Comparison of ENCODE assay signal across 15 cellular contexts in the genomic region with DNA sequence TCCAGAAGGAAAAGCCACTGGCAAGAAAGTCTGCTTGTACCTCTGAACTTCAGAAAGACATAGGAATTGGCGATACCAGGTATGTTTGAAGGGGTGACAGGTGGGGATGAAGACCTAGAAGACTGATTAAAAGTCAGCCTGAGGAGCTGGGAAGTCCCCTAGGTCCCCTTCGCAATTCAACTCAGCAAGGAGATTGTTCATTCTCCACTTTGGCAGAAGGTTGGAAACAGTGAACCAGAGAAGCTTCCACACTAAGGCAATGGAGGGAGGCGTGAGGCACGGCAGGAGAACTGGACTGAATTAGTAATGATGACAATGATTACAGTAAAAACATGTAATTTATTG.
A peak's percentile ranks its signal among the peaks of the same experiment; 100 is the strongest.
DNase-seq lines count a peak whose midpoint lies in the region; ATAC-seq lines count a peak whose summit lies in the region.
"Had no signal": no experiment of that assay in that cellular context is flagged by ENCODE, and none has a peak within 500 bp of the region (broad histone marks: within the 10 kb centered on the region; RNA-seq: fewer than 3 reads in every experiment).

No MANE protein-coding gene starts in this region.

- peaks cover 7% of the 10 kb centered on the region for H3K27me3 Mint-ChIP-seq in activated T-helper 1 cell treated with anti-CD3 and anti-CD28 coated beads, Interleukin-12 subunit alpha, Interleukin-12 subunit beta, Interleukin-2, Interleukin-4 antibody, amounts not matched to agents 30 ng/mL and 10 ng/mL and 1 ng/mL, durations not matched to agents 14 hours and 24 hours and 36 hours (ENCODE audit: insufficient read depth)
- H3K27me3 Mint-ChIP-seq: activated CD4-positive, alpha-beta T cell treated with anti-CD3 and anti-CD28 coated beads for 36 hours had no signal

- no peak for DNase-seq in activated CD4-positive, alpha-beta T cell treated with anti-CD3 and anti-CD28 coated beads for 1 hour
- no peak for DNase-seq in activated naive CD4-positive, alpha-beta T cell treated with anti-CD3 and anti-CD28 coated beads, Interleukin-2, amount 50 U/mL, for 16 hours
- DNase-seq in NCI-H526 treated with DMSO at 0.1 percent for 48 hours (lab: John Stamatoyannopoulos, UW) = no peak
- DNase-seq in activated T-helper 1 cell treated with anti-CD3 and anti-CD28 coated beads, Interleukin-12 subunit alpha, Interleukin-12 subunit beta, Interleukin-2, Interleukin-4 antibody, amounts not matched to agents 30 ng/mL and 10 ng/mL and 1 ng/mL, durations not matched to agents 14 hours and 24 hours and 36 hours (ENCODE audit: low spot score) = no peak
- DNase-seq: activated CD4-positive, alpha-beta T cell treated with anti-CD3 and anti-CD28 coated beads for 36 hours; DMS79; effector CD4-positive, alpha-beta T cell; foreskin keratinocyte; NCI-H2171; stimulated activated CD4-positive, alpha-beta T cell treated with anti-CD3 and anti-CD28 coated beads, Interleukin-2, amount 100 ng/mL, for 48 hours had no signal

- no peaks in the 10 kb centered on the region for H3K36me3 Mint-ChIP-seq in activated T-helper 1 cell treated with anti-CD3 and anti-CD28 coated beads, Interleukin-12 subunit alpha, Interleukin-12 subunit beta, Interleukin-2, Interleukin-4 antibody, amounts not matched to agents 30 ng/mL and 10 ng/mL and 1 ng/mL, durations not matched to agents 14 hours and 24 hours and 36 hours (ENCODE audit: low read depth)

- intact Hi-C loops in activated T-helper 1 cell treated with anti-CD3 and anti-CD28 coated beads, Interleukin-12 subunit alpha, Interleukin-12 subunit beta, Interleukin-2, Interleukin-4 antibody, amounts not matched to agents 30 ng/mL and 10 ng/mL and 1 ng/mL, durations not matched to agents 14 hours and 24 hours and 36 hours (cut with micrococcal nuclease) = no loop called here

- no peaks in the 10 kb centered on the region for H3K4me1 Mint-ChIP-seq in activated T-helper 1 cell treated with anti-CD3 and anti-CD28 coated beads, Interleukin-12 subunit alpha, Interleukin-12 subunit beta, Interleukin-2, Interleukin-4 antibody, amounts not matched to agents 30 ng/mL and 10 ng/mL and 1 ng/mL, durations not matched to agents 14 hours and 24 hours and 36 hours (ENCODE audit: low read depth)
- H3K4me1 Mint-ChIP-seq: activated CD4-positive, alpha-beta T cell treated with anti-CD3 and anti-CD28 coated beads for 36 hours had no signal

- no peaks in the 10 kb centered on the region for H3K9me3 Mint-ChIP-seq in activated T-helper 1 cell treated with anti-CD3 and anti-CD28 coated beads, Interleukin-12 subunit alpha, Interleukin-12 subunit beta, Interleukin-2, Interleukin-4 antibody, amounts not matched to agents 30 ng/mL and 10 ng/mL and 1 ng/mL, durations not matched to agents 14 hours and 24 hours and 36 hours
- H3K9me3 Mint-ChIP-seq: stimulated activated naive CD8-positive, alpha-beta T cell treated with anti-CD3 and anti-CD28 coated beads, Interleukin-15, Interleukin-2, amounts not matched to agents 100 ng/mL and 50 ng/mL, for 24 hours had no signal

- H3K27ac Mint-ChIP-seq in activated T-helper 1 cell treated with anti-CD3 and anti-CD28 coated beads, Interleukin-12 subunit alpha, Interleukin-12 subunit beta, Interleukin-2, Interleukin-4 antibody, amounts not matched to agents 30 ng/mL and 10 ng/mL and 1 ng/mL, durations not matched to agents 14 hours and 24 hours and 36 hours = no peak overlapping the region
- H3K27ac Mint-ChIP-seq: activated CD4-positive, alpha-beta T cell treated with anti-CD3 and anti-CD28 coated beads for 36 hours; stimulated activated naive CD8-positive, alpha-beta T cell treated with anti-CD3 and anti-CD28 coated beads, Interleukin-15, Interleukin-2, amounts not matched to agents 100 ng/mL and 50 ng/mL, for 24 hours had no signal

- H3K4me3 Mint-ChIP-seq in activated T-helper 1 cell treated with anti-CD3 and anti-CD28 coated beads, Interleukin-12 subunit alpha, Interleukin-12 subunit beta, Interleukin-2, Interleukin-4 antibody, amounts not matched to agents 30 ng/mL and 10 ng/mL and 1 ng/mL, durations not matched to agents 14 hours and 24 hours and 36 hours = no peak overlapping the region
- H3K4me3 Mint-ChIP-seq: activated CD4-positive, alpha-beta T cell treated with anti-CD3 and anti-CD28 coated beads for 36 hours; stimulated activated naive CD8-positive, alpha-beta T cell treated with anti-CD3 and anti-CD28 coated beads, Interleukin-15, Interleukin-2, amounts not matched to agents 100 ng/mL and 50 ng/mL, for 24 hours had no signal

- ATAC-seq in GM18868 (IDR thresholded peaks at IDR 0.05; ENCODE audit: unreplicated experiment) (peak; percentile 70), GM21528 (IDR thresholded peaks at IDR 0.05; ENCODE audit: low FRiP score, unreplicated experiment) (peak; percentile 59), HG02981 (IDR thresholded peaks at IDR 0.05; ENCODE audit: unreplicated experiment) (peak; percentile 50), HG03571 (IDR thresholded peaks at IDR 0.05; ENCODE audit: unreplicated experiment) (peak; percentile 46)
- ATAC-seq: activated CD4-positive, alpha-beta T cell treated with anti-CD3 and anti-CD28 coated beads for 36 hours; foreskin keratinocyte had no signal
